Comparison of ENCODE assay signal across 1 cellular context in genomic region chr1:155038602-155039307, GRCh38.
TF ChIP-seq lines count a peak whose summit lies in the region.

No MANE protein-coding gene starts in this region.

TF ChIP-seq in H1, 55 proteins besides CTCF, POLR2A, EP300 and RAD21:
- no peak for TF ChIP-seq ATF2 (IDR thresholded peaks at IDR 0.05; ENCODE audit: low read length)
- no peak for TF ChIP-seq BCL11A (IDR thresholded peaks at IDR 0.05; ENCODE audit: low read depth in 2 of 2, low read length in 2 of 2)
- no peak for TF ChIP-seq CBX8 (IDR thresholded peaks at IDR 0.05; ENCODE audit: borderline replicate concordance, low read depth, low read length)
- no peak for TF ChIP-seq CREB1 (IDR thresholded peaks at IDR 0.05)
- no peak for TF ChIP-seq GABPA (IDR thresholded peaks at IDR 0.05; ENCODE audit: borderline replicate concordance, insufficient read depth, low read length)
- no peak for TF ChIP-seq SIN3A (conservative IDR thresholded peaks at IDR 0.05 in 1 of 2, IDR thresholded peaks at IDR 0.05 in 1 of 2; ENCODE audit: low read depth in 1 of 2, low read length in 2 of 2)
- no peak for TF ChIP-seq RFX5 (IDR thresholded peaks at IDR 0.05; ENCODE audit: borderline replicate concordance, low read depth, low read length)
- TF ChIP-seq RNF2 (IDR thresholded peaks at IDR 0.05; ENCODE audit: borderline replicate concordance, low read depth, low read length, missing control alignments, poor library complexity, severe bottlenecking): no peak
- TF ChIP-seq USF2 (IDR thresholded peaks at IDR 0.05; ENCODE audit: low read length): no peak
- TF ChIP-seq TCF12 (IDR thresholded peaks at IDR 0.05; ENCODE audit: low read depth, low read length): no peak
- TF ChIP-seq SRF (IDR thresholded peaks at IDR 0.05; ENCODE audit: low read depth, low read length): no peak
- no peak for TF ChIP-seq NRF1 (IDR thresholded peaks at IDR 0.05; ENCODE audit: low read depth, low read length)
- no peak for TF ChIP-seq SP1 (IDR thresholded peaks at IDR 0.05; ENCODE audit: low read depth, low read length)
- TF ChIP-seq MAX (IDR thresholded peaks at IDR 0.05): no peak
- TF ChIP-seq ASH2L (IDR thresholded peaks at IDR 0.05; ENCODE audit: low read length): no peak
- no peak for TF ChIP-seq EGR1 (IDR thresholded peaks at IDR 0.05; ENCODE audit: borderline replicate concordance, low read depth, low read length)
- no peak for TF ChIP-seq JUND (IDR thresholded peaks at IDR 0.05; ENCODE audit: low read length)
